In the genomic region with DNA sequence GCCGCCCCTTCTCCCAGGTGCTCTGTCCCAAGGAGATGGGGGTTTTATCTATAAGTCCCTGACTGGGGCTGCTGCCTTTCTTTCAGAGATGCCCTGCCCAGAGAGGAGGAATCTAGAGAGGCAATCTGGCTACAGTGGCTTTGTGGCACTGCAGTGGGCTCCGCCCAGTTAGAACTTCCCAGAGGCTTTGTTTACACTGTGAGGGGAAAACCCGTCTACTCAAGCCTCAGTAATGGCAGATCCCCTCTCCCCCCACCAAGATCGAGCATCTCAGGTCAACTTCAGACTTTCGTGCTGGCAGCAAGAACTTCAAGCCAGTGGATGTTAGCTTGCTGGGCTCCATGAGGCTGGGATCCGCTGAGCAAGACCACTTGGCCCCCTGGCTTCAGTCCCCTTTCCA, we compare ENCODE assay signal across 7 cellular contexts. TPM values are rescaled to one million over a fixed set of nuclear protein-coding genes. Genes with fewer than 3 reads are reported as not detected.
DNase-seq lines count a peak whose midpoint lies in the region; ATAC-seq and TF ChIP-seq lines count a peak whose summit lies in the region.
"Not testable (repeated sequence)": the region's sequence is repeated elsewhere in the genome, so short reads cannot be mapped to it uniquely, and the experiment has no call there.
"Had no signal": no experiment of that assay in that cellular context is flagged by ENCODE, and none has a peak within 500 bp of the region (broad histone marks: within the 10 kb centered on the region; RNA-seq: fewer than 3 reads in every experiment).

No MANE protein-coding gene starts in this region.

- not testable (repeated sequence) for H4K8ac ChIP-seq in IMR-90 (ENCODE audit: low read depth in 2 of 2, low read length in 2 of 2)

- not testable (repeated sequence) for H4K20me1 ChIP-seq in IMR-90 (ENCODE audit: insufficient read depth, low read length)

- dilution Hi-C loops in IMR-90 (cut with HindIII; ENCODE audit: low sequenced_read_pairs, unreplicated experiment) = not testable (repeated sequence)

- H3K4me3 Mint-ChIP-seq in activated CD4-positive, alpha-beta T cell treated with anti-CD3 and anti-CD28 coated beads for 36 hours; activated T-cell treated with anti-CD3 and anti-CD28 coated beads, Interleukin-2, amount 50 U/mL, for 24 hours; activated naive CD4-positive, alpha-beta T cell treated with anti-CD3 and anti-CD28 coated beads for 36 hours: not testable (repeated sequence)

- not testable (repeated sequence) for TF ChIP-seq CTCF in IMR-90 (conservative IDR thresholded peaks at IDR 0.05; ENCODE audit: low read depth, low read length)

- DNase-seq in Daoy (ENCODE audit: low read depth) (peak; percentile 4), renal cortical epithelial cell (ENCODE audit: low read depth) (peak; percentile 1)
- not testable (repeated sequence) for DNase-seq in IMR-90; activated T-cell treated with anti-CD3 and anti-CD28 coated beads, Interleukin-2, amount 50 U/mL, for 24 hours
- DNase-seq in activated CD4-positive, alpha-beta T cell treated with anti-CD3 and anti-CD28 coated beads for 36 hours = peak; percentile 14
- peak; percentile 42 for DNase-seq in activated naive CD4-positive, alpha-beta T cell treated with anti-CD3 and anti-CD28 coated beads for 36 hours

- not testable (repeated sequence) for TF ChIP-seq RAD21 in IMR-90 (IDR thresholded peaks at IDR 0.05; ENCODE audit: low read length)

- H2BK20ac ChIP-seq in IMR-90 (ENCODE audit: low read depth, low read length) = not testable (repeated sequence)

- H3K27me3 ChIP-seq in IMR-90 (ENCODE audit: control insufficient read depth, insufficient read depth, low read length) = not testable (repeated sequence)

- not testable (repeated sequence) for H3K9ac ChIP-seq in IMR-90 (ENCODE audit: low read depth, low read length)

- not testable (repeated sequence) for H3K9me3 Mint-ChIP-seq in activated CD4-positive, alpha-beta T cell treated with anti-CD3 and anti-CD28 coated beads for 36 hours (ENCODE audit: low read depth); activated T-cell treated with anti-CD3 and anti-CD28 coated beads, Interleukin-2, amount 50 U/mL, for 24 hours; activated naive CD4-positive, alpha-beta T cell treated with anti-CD3 and anti-CD28 coated beads for 36 hours

- H3K36me3 ChIP-seq in IMR-90 (ENCODE audit: control insufficient read depth, insufficient read depth, low read length) = not testable (repeated sequence)

- H4K5ac ChIP-seq in IMR-90 (ENCODE audit: low read depth, low read length) = not testable (repeated sequence)

- H3K4me3 ChIP-seq in IMR-90 (ENCODE audit: insufficient read depth, low read depth, low read length) = not testable (repeated sequence)

- not testable (repeated sequence) for H2AK9ac ChIP-seq in IMR-90 (replicated peaks; ENCODE audit: low read depth, low read length, poor library complexity)

- intact Hi-C loops in IMR-90 (cut with micrococcal nuclease); activated naive CD4-positive, alpha-beta T cell treated with anti-CD3 and anti-CD28 coated beads for 36 hours (cut with micrococcal nuclease): not testable (repeated sequence)
- intact Hi-C loops in activated CD4-positive, alpha-beta T cell treated with anti-CD3 and anti-CD28 coated beads for 36 hours (cut with DNase I, micrococcal nuclease) = loop anchor here in 1 of 2 experiments (2.0 kb wide), 1 partner anchor 21 kb away; no protein-coding TSS in a partner anchor

- not testable (repeated sequence) for H3K4me2 ChIP-seq in IMR-90 (ENCODE audit: low read depth, low read length)

- H3K56ac ChIP-seq in IMR-90 (ENCODE audit: extremely low read depth, insufficient read depth, low read length) = not testable (repeated sequence)

- H2BK5ac ChIP-seq in IMR-90 (ENCODE audit: low read depth, low read length, poor library complexity, severe bottlenecking) = not testable (repeated sequence)

- H2BK15ac ChIP-seq in IMR-90 (ENCODE audit: low read depth, low read length) = not testable (repeated sequence)

- not testable (repeated sequence) for H3K27ac Mint-ChIP-seq in activated CD4-positive, alpha-beta T cell treated with anti-CD3 and anti-CD28 coated beads for 36 hours; activated naive CD4-positive, alpha-beta T cell treated with anti-CD3 and anti-CD28 coated beads for 36 hours
- H3K27ac Mint-ChIP-seq in activated T-cell treated with anti-CD3 and anti-CD28 coated beads, Interleukin-2, amount 50 U/mL, for 24 hours = peak overlapping the region; percentile 26

- H3K9me3 ChIP-seq in IMR-90 (ENCODE audit: control insufficient read depth, insufficient read depth, low read length) = not testable (repeated sequence)

- not testable (repeated sequence) for H3K14ac ChIP-seq in IMR-90 (replicated peaks; ENCODE audit: low read depth, low read length)

- WGBS in IMR-90 (ENCODE audit: extremely low coverage in 2 of 2, insufficient read length in 1 of 2), 2 experiments = no CpG with 5 or more reads among the region's 6 CpGs

- not testable (repeated sequence) for H3K27ac ChIP-seq in IMR-90 (ENCODE audit: insufficient read depth, low read length)

- not testable (repeated sequence) for H3K4ac ChIP-seq in IMR-90 (ENCODE audit: low read depth, low read length)

- not testable (repeated sequence) for H3K27me3 Mint-ChIP-seq in activated CD4-positive, alpha-beta T cell treated with anti-CD3 and anti-CD28 coated beads for 36 hours; activated naive CD4-positive, alpha-beta T cell treated with anti-CD3 and anti-CD28 coated beads for 36 hours (ENCODE audit: low read depth)
- H3K27me3 Mint-ChIP-seq in activated T-cell treated with anti-CD3 and anti-CD28 coated beads, Interleukin-2, amount 50 U/mL, for 24 hours = peaks cover 49% of the 10 kb centered on the region

- H2AK5ac ChIP-seq in IMR-90 (ENCODE audit: low read depth, low read length) = not testable (repeated sequence)

- POLR2A ChIA-PET in IMR-90 (lab: Charles Lee; ENCODE audit: unreplicated experiment); activated CD4-positive, alpha-beta T cell treated with anti-CD3 and anti-CD28 coated beads for 36 hours (lab: Charles Lee): not testable (repeated sequence)

- not testable (repeated sequence) for H3K4me1 ChIP-seq in IMR-90 (ENCODE audit: control insufficient read depth, insufficient read depth, low read length)

- not testable (repeated sequence) for BruUV-seq in IMR-90 (replicated peaks; lab: Mats Ljungman, UMichigan)

- not testable (repeated sequence) for H3K36me3 Mint-ChIP-seq in activated CD4-positive, alpha-beta T cell treated with anti-CD3 and anti-CD28 coated beads for 36 hours (ENCODE audit: low read depth); activated T-cell treated with anti-CD3 and anti-CD28 coated beads, Interleukin-2, amount 50 U/mL, for 24 hours (ENCODE audit: low read depth); activated naive CD4-positive, alpha-beta T cell treated with anti-CD3 and anti-CD28 coated beads for 36 hours (ENCODE audit: low read depth)

- H3K4me1 Mint-ChIP-seq in activated CD4-positive, alpha-beta T cell treated with anti-CD3 and anti-CD28 coated beads for 36 hours = peaks cover 34% of the 10 kb centered on the region
- H3K4me1 Mint-ChIP-seq in activated T-cell treated with anti-CD3 and anti-CD28 coated beads, Interleukin-2, amount 50 U/mL, for 24 hours (ENCODE audit: low read depth) = peaks cover 32% of the 10 kb centered on the region
- peaks cover 34% of the 10 kb centered on the region for H3K4me1 Mint-ChIP-seq in activated naive CD4-positive, alpha-beta T cell treated with anti-CD3 and anti-CD28 coated beads for 36 hours (ENCODE audit: low read depth)

- not testable (repeated sequence) for TF ChIP-seq POLR2A in IMR-90 (IDR thresholded peaks at IDR 0.05; ENCODE audit: low read depth, low read length)

- not testable (repeated sequence) for H3K23ac ChIP-seq in IMR-90 (ENCODE audit: low read depth, low read length)

- not testable (repeated sequence) for H3K9me1 ChIP-seq in IMR-90 (ENCODE audit: insufficient read depth, low read length)

- in situ Hi-C loops in IMR-90 (cut with MboI; ENCODE audit: low sequenced_read_pairs) = not testable (repeated sequence)

- not testable (repeated sequence) for ATAC-seq in IMR-90 (ENCODE audit: low read depth); activated CD4-positive, alpha-beta T cell treated with anti-CD3 and anti-CD28 coated beads for 36 hours

- H3K18ac ChIP-seq in IMR-90 (ENCODE audit: low read depth, low read length) = not testable (repeated sequence)

- CTCF ChIA-PET in IMR-90 (lab: Yijun Ruan, JAX) = interaction anchor here (0.7 kb wide), 1 partner anchor 95 kb away, joined by 3 read pairs; no protein-coding TSS in a partner anchor
- CTCF ChIA-PET in activated CD4-positive, alpha-beta T cell treated with anti-CD3 and anti-CD28 coated beads for 36 hours (lab: Charles Lee) = not testable (repeated sequence)
- CTCF ChIA-PET in activated naive CD4-positive, alpha-beta T cell treated with anti-CD3 and anti-CD28 coated beads for 36 hours (lab: Charles Lee) = interaction anchor here (0.9 to 2.0 kb wide), 3 partner anchors 8 to 95 kb away, joined by 3 to 8 read pairs (median 4); no protein-coding TSS in a partner anchor

- not testable (repeated sequence) for H3K79me1 ChIP-seq in IMR-90 (ENCODE audit: low read depth in 1 of 2, low read length in 2 of 2)

- not testable (repeated sequence) for H2BK120ac ChIP-seq in IMR-90 (ENCODE audit: low read depth, low read length)

- not testable (repeated sequence) for H4K91ac ChIP-seq in IMR-90 (ENCODE audit: insufficient read depth, low read depth, low read length)

- H2AFZ ChIP-seq in IMR-90 (replicated peaks; ENCODE audit: low read length, poor library complexity) = peak overlapping the region; percentile 51

RNA-seq across cellular contexts. Expression of gene TMSB15B, which starts 22.2 kb away (rescaled TPM):
- 3.4 and 6.0 TPM in 2 replicates for total RNA-seq in Daoy (2014; rRNA removed; shearing (Covaris generic))
- total RNA-seq in IMR-90 (2012; rRNA removed) = 5.6 and 7.9 TPM in 2 replicates
- 9.0 and 9.9 TPM in 2 replicates for polyA plus RNA-seq in IMR-90 (2012; rRNA removed)
- polyA plus RNA-seq in IMR-90 (2012; cell fraction: cytosol; rRNA removed) = 1.6 and 1.8 TPM in 2 replicates
- polyA plus RNA-seq in IMR-90 (2012; cell fraction: nucleus; rRNA removed; ENCODE audit: low replicate concordance) = 3.9 and 11.9 TPM in 2 replicates
- 1 to 10 TPM; 4.1 to 7.3 TPM for total RNA-seq in activated CD4-positive, alpha-beta T cell treated with anti-CD3 and anti-CD28 coated beads for 36 hours
- 1 to 10 TPM; 7.2 to 8.6 TPM for total RNA-seq in activated naive CD4-positive, alpha-beta T cell treated with anti-CD3 and anti-CD28 coated beads for 36 hours
- total RNA-seq in renal cortical epithelial cell = 4.9 and 8.9 TPM in 2 replicates
- total RNA-seq: HepG2 had no signal
- polyA plus RNA-seq: HepG2 had no signal
